ENCODE assay signal across 25 cellular contexts in the genomic region with DNA sequence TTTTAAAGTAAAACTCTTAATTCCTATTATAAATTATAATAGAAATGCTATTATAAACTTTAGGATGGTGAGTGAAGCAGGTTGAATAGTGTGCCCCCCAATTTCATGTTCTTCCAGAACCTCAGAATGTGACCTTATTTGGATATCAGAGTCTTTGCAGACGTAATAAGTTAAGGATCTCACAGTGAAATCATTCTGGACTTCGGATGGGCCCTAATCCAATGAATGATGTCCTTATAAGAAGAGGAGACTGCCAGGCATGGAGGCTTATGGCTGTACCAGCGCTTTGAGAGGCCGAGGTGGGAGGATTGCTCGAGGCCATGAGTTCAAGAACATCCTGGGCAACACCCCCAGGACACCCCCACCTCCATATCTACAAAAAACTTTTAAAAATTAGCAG. TPM values are rescaled to one million over a fixed set of nuclear protein-coding genes. Genes with fewer than 3 reads are reported as not detected.
A peak's percentile ranks its signal among the peaks of the same experiment; 100 is the strongest.
DNase-seq lines count a peak whose midpoint lies in the region; ATAC-seq, FAIRE-seq and TF ChIP-seq lines count a peak whose summit lies in the region.
"Had no signal": no experiment of that assay in that cellular context is flagged by ENCODE, and none has a peak within 500 bp of the region (broad histone marks: within the 10 kb centered on the region; RNA-seq: fewer than 3 reads in every experiment).

No MANE protein-coding gene starts in this region.

- no peak for TF ChIP-seq POLR2A in K562 (conservative IDR thresholded peaks at IDR 0.05)

- FAIRE-seq in K562 (lab: Jason Lieb, UNC) = no peak
- FAIRE-seq: colon had no signal

- no peaks in the 10 kb centered on the region for H3K4me1 Mint-ChIP-seq in CD14-positive monocyte
- no peaks in the 10 kb centered on the region for H3K4me1 Mint-ChIP-seq in stimulated activated memory B cell treated with anti-CD40 and anti-IgM and Interleukin-4, amounts not matched to agents 10 μg/mL and 1 μg/mL and 100 μg/mL, for 72 hours
- H3K4me1 Mint-ChIP-seq: activated CD8-positive, alpha-beta memory T cell treated with anti-CD3 and anti-CD28 coated beads, Interleukin-2, amount 10 ng/mL, durations not matched to agents 7 days and 5 days; naive thymus-derived CD4-positive, alpha-beta T cell had no signal

- intact Hi-C loops in K562 (cut with micrococcal nuclease) (no loop called here), lower lobe of right lung (cut with DNase I) (no loop called here), CD14-positive monocyte (cut with micrococcal nuclease) (no loop called here)

- H2AFZ ChIP-seq in K562 (ENCODE audit: low read depth, low read length) = no peak overlapping the region
- H2AFZ ChIP-seq: GM23248 had no signal

- H3K27me3 ChIP-seq in K562 (ENCODE audit: control insufficient read depth in 2 of 2, insufficient read depth in 2 of 2, low read length in 2 of 2) (peaks cover 0 to 2% of the 10 kb centered on the region in 2 experiments; a peak in 1 of 5 replicates), lower lobe of right lung (ENCODE audit: low read depth) (no peaks in the 10 kb centered on the region), thoracic aorta (replicated peaks; ENCODE audit: insufficient read depth) (no peaks in the 10 kb centered on the region)
- H3K27me3 ChIP-seq: BLaER1, neutrophil had no signal

- no peak for TF ChIP-seq EP300 in K562 (IDR thresholded peaks at IDR 0.05; ENCODE audit: low read length)

- TF ChIP-seq RAD21 in K562 (CRISPR knock-in tag; conservative IDR thresholded peaks at IDR 0.05 in 1 of 2, IDR thresholded peaks at IDR 0.05 in 1 of 2) = no peak

- peaks cover 0 to 8% (median 5%) of the 10 kb centered on the region in 7 donors for H3K9me3 Mint-ChIP-seq in CD14-positive monocyte
- peaks cover 3% of the 10 kb centered on the region for H3K9me3 Mint-ChIP-seq in stimulated activated memory B cell treated with anti-CD40 and anti-IgM and Interleukin-4, amounts not matched to agents 10 μg/mL and 1 μg/mL and 100 μg/mL, for 72 hours
- H3K9me3 Mint-ChIP-seq: activated T-cell treated with anti-CD3 and anti-CD28 coated beads, Interleukin-2, amount 50 U/mL, for 72 hours had no signal

- TF ChIP-seq CTCF in K562 (IDR thresholded peaks at IDR 0.05 in 2 of 3, conservative IDR thresholded peaks at IDR 0.05 in 1 of 3; ENCODE audit: insufficient read depth in 2 of 3, low read depth in 1 of 3, low read length in 3 of 3) (no peak), lower lobe of right lung (IDR thresholded peaks at IDR 0.05) (no peak), thoracic aorta (IDR thresholded peaks at IDR 0.05) (no peak), CD14-positive monocyte (IDR thresholded peaks at IDR 0.05) (no peak)

- H3K4me1 ChIP-seq in K562 (replicated peaks in 1 of 2; ENCODE audit: control insufficient read depth in 2 of 2, insufficient read depth in 2 of 2, low read length in 2 of 2) (peaks cover 4 to 11% of the 10 kb centered on the region in 2 experiments; a peak in 3 of 5 replicates), lower lobe of right lung (no peaks in the 10 kb centered on the region), thoracic aorta (ENCODE audit: control insufficient read depth in 1 of 2, low read depth in 2 of 2) (peaks cover 21 to 66% of the 10 kb centered on the region in 2 donors)
- H3K4me1 ChIP-seq: BLaER1 had no signal

- POLR2A ChIA-PET in K562 (lab: Yijun Ruan, JAX) = interaction anchor here (0.7 to 1.0 kb wide), 2 partner anchors 100 to 326 kb away, joined by 3 to 5 read pairs; no protein-coding TSS in a partner anchor

- no peaks in the 10 kb centered on the region for H3K36me3 Mint-ChIP-seq in CD14-positive monocyte
- no peaks in the 10 kb centered on the region for H3K36me3 Mint-ChIP-seq in stimulated activated memory B cell treated with anti-CD40 and anti-IgM and Interleukin-4, amounts not matched to agents 10 μg/mL and 1 μg/mL and 100 μg/mL, for 72 hours
- H3K36me3 Mint-ChIP-seq: activated CD8-positive, alpha-beta memory T cell treated with anti-CD3 and anti-CD28 coated beads, Interleukin-2, amount 10 ng/mL, durations not matched to agents 7 days and 5 days; naive thymus-derived CD4-positive, alpha-beta T cell had no signal

- no peak overlapping the region for H3K9ac ChIP-seq in K562 (ENCODE audit: insufficient read depth in 1 of 2, low read depth in 2 of 2, low read length in 2 of 2)
- H3K9ac ChIP-seq: BLaER1, GM23248 had no signal

- no peaks in the 10 kb centered on the region for H3K79me2 ChIP-seq in K562 (ENCODE audit: control insufficient read depth, insufficient read depth, low read length)

- no TSS peak for BruUV-seq in K562 (replicated peaks; lab: Mats Ljungman, UMichigan)

- H3K9me1 ChIP-seq in K562 (ENCODE audit: control insufficient read depth, insufficient read depth, low read length) = no peaks in the 10 kb centered on the region

- H3K9me3 ChIP-seq in K562 (replicated peaks; ENCODE audit: control insufficient read depth, insufficient read depth, low read depth, low read length) = no peaks in the 10 kb centered on the region
- no peaks in the 10 kb centered on the region for H3K9me3 ChIP-seq in lower lobe of right lung
- no peaks in the 10 kb centered on the region for H3K9me3 ChIP-seq in thoracic aorta
- H3K9me3 ChIP-seq: BLaER1, neutrophil had no signal

- H3K4me3 Mint-ChIP-seq in CD14-positive monocyte = no peak overlapping the region
- H3K4me3 Mint-ChIP-seq in stimulated activated memory B cell treated with anti-CD40 and anti-IgM and Interleukin-4, amounts not matched to agents 10 μg/mL and 1 μg/mL and 100 μg/mL, for 72 hours = no peak overlapping the region
- H3K4me3 Mint-ChIP-seq: activated CD8-positive, alpha-beta memory T cell treated with anti-CD3 and anti-CD28 coated beads, Interleukin-2, amount 10 ng/mL, durations not matched to agents 7 days and 5 days; activated T-cell treated with anti-CD3 and anti-CD28 coated beads, Interleukin-2, amount 50 U/mL, for 72 hours; naive thymus-derived CD4-positive, alpha-beta T cell had no signal

- no peak overlapping the region for H3K27ac Mint-ChIP-seq in CD14-positive monocyte
- no peak overlapping the region for H3K27ac Mint-ChIP-seq in stimulated activated memory B cell treated with anti-CD40 and anti-IgM and Interleukin-4, amounts not matched to agents 10 μg/mL and 1 μg/mL and 100 μg/mL, for 72 hours
- H3K27ac Mint-ChIP-seq: activated CD8-positive, alpha-beta memory T cell treated with anti-CD3 and anti-CD28 coated beads, Interleukin-2, amount 10 ng/mL, durations not matched to agents 7 days and 5 days; activated T-cell treated with anti-CD3 and anti-CD28 coated beads, Interleukin-2, amount 50 U/mL, for 72 hours; naive thymus-derived CD4-positive, alpha-beta T cell had no signal

- no peaks in the 10 kb centered on the region for H4K20me1 ChIP-seq in K562 (replicated peaks; ENCODE audit: control insufficient read depth, insufficient read depth, low read length)
- H4K20me1 ChIP-seq: BLaER1 had no signal

- in situ Hi-C loops in G401 (cut with HindIII; ENCODE audit: low sequenced_read_pairs) = no loop called here
- in situ Hi-C loops in K562 (cut with MboI) = no loop called here

- H3K4me2 ChIP-seq in K562 (ENCODE audit: insufficient read depth, low read length) = no peak overlapping the region
- H3K4me2 ChIP-seq: BLaER1 had no signal

- no peaks in the 10 kb centered on the region for H3K36me3 ChIP-seq in K562 (ENCODE audit: control insufficient read depth, insufficient read depth, low read length)
- H3K36me3 ChIP-seq in lower lobe of right lung = no peaks in the 10 kb centered on the region
- no peaks in the 10 kb centered on the region for H3K36me3 ChIP-seq in thoracic aorta
- H3K36me3 ChIP-seq: BLaER1, neutrophil had no signal

- H3K4me3 ChIP-seq in K562 = no peak overlapping the region
- no peak overlapping the region for H3K4me3 ChIP-seq in lower lobe of right lung
- H3K4me3 ChIP-seq in thoracic aorta = no peak overlapping the region
- H3K4me3 ChIP-seq: BLaER1, GM23248, skin epidermis had no signal

- 0% methylated on average over 5 of the region's 5 CpGs for WGBS in K562 (ENCODE audit: insufficient coverage, low coverage, missing lambda C conversion rate)

- CTCF ChIA-PET in K562 (lab: Yijun Ruan, JAX; ENCODE audit: low intra/inter-chr PET ratio) = interaction anchor here (0.6 kb wide), 1 partner anchor 27 kb away, joined by 3 read pairs; no protein-coding TSS in a partner anchor

- no peak overlapping the region for H3K27ac ChIP-seq in K562 (ENCODE audit: extremely low read depth, low read depth, low read length)
- H3K27ac ChIP-seq in lower lobe of right lung = peak overlapping the region; percentile 63
- peak overlapping the region; percentile 92 to 99 for H3K27ac ChIP-seq in thoracic aorta
- H3K27ac ChIP-seq: BLaER1, GM23248, neutrophil, skin epidermis had no signal

- peak; percentile 28 for DNase-seq in G401 (ENCODE audit: low spot score)
- no peak for DNase-seq in K562 (ENCODE audit: extremely low read depth in 1 of 4, low spot score in 3 of 4)
- DNase-seq in lower lobe of right lung = no peak
- DNase-seq in thoracic aorta (ENCODE audit: low spot score) = no peak
- DNase-seq in CD14-positive monocyte (ENCODE audit: low spot score) = no peak
- DNase-seq in activated CD8-positive, alpha-beta memory T cell treated with anti-CD3 and anti-CD28 coated beads, Interleukin-2, amount 50 U/mL, for 48 hours = no peak
- DNase-seq: activated CD4-positive, alpha-beta T cell treated with anti-CD3 and anti-CD28 coated beads, Interleukin-2, amount 50 U/mL, for 4 hours; activated CD8-positive, alpha-beta memory T cell treated with anti-CD3 and anti-CD28 coated beads, Interleukin-2, amount 10 ng/mL, durations not matched to agents 7 days and 5 days; activated naive CD4-positive, alpha-beta T cell; activated T-cell treated with anti-CD3 and anti-CD28 coated beads, Interleukin-2, amount 50 U/mL, for 72 hours; effector CD4-positive, alpha-beta T cell; GM23248; naive thymus-derived CD4-positive, alpha-beta T cell; stimulated activated naive CD4-positive, alpha-beta T cell had no signal

- ATAC-seq in K562 = no peak
- ATAC-seq in lower lobe of right lung = no peak
- no peak for ATAC-seq in thoracic aorta (ENCODE audit: insufficient number of reproducible peaks, low FRiP score, low read depth)
- ATAC-seq in stimulated activated memory B cell treated with anti-CD40 and anti-IgM and Interleukin-4, amounts not matched to agents 10 μg/mL and 1 μg/mL and 100 μg/mL, for 72 hours = no peak
- ATAC-seq: activated CD4-positive, CD25-positive, alpha-beta regulatory T cell treated with anti-CD3 and anti-CD28 coated beads, Interleukin-2, amount 50 U/mL, for 24 hours; activated CD8-positive, alpha-beta memory T cell treated with anti-CD3 and anti-CD28 coated beads, Interleukin-2, amount 10 ng/mL, durations not matched to agents 7 days and 5 days; activated T-cell treated with anti-CD3 and anti-CD28 coated beads, Interleukin-2, amount 50 U/mL, for 72 hours; naive thymus-derived CD4-positive, alpha-beta T cell had no signal

- peaks cover 3 to 6% (median 4%) of the 10 kb centered on the region in 3 donors for H3K27me3 Mint-ChIP-seq in CD14-positive monocyte (ENCODE audit: low read depth in 3 of 3)
- peaks cover 9% of the 10 kb centered on the region for H3K27me3 Mint-ChIP-seq in stimulated activated memory B cell treated with anti-CD40 and anti-IgM and Interleukin-4, amounts not matched to agents 10 μg/mL and 1 μg/mL and 100 μg/mL, for 72 hours

RNA-seq across cellular contexts. Expression of gene MT1HL1, which starts 9.4 kb away (rescaled TPM):
- not detected in 2 replicates for total RNA-seq in G401 (2014; rRNA removed; shearing (Covaris generic))
- not detected in 2 replicates for total RNA-seq in K562 (2011; cell fraction: chromatin; rRNA removed; ENCODE audit: low replicate concordance)
- total RNA-seq in K562 (2011; cell fraction: nucleolus; rRNA removed) = not detected in 2 replicates
- total RNA-seq in K562 (2011; cell fraction: nucleoplasm; rRNA removed) = not detected in 2 replicates
- not detected in 2 replicates for total RNA-seq in K562 (2014; rRNA removed)
- not detected in 2 replicates for total RNA-seq in K562 (2014; rRNA removed; fragmentation: Illumina TruSeq; extraction: Trizol)
- not detected in 2 replicates for total RNA-seq in K562 (2015; rRNA removed; fragmentation: Illumina TruSeq; extraction: Trizol)
- total RNA-seq in K562 (2021) = not detected in 2 replicates
- polyA plus RNA-seq in K562 (2011; rRNA removed) = not detected in 2 replicates
- polyA plus RNA-seq in K562 (2011; cell fraction: cytosol; rRNA removed) = not detected in 2 replicates
- not detected in 2 replicates for polyA plus RNA-seq in K562 (2011; cell fraction: nucleus; rRNA removed)
- not detected in 2 replicates for polyA plus RNA-seq in K562 (2012)
- polyA plus RNA-seq in K562 (2014; fragmentation: Illumina TruSeq; extraction: Trizol) = not detected in 2 replicates
- not detected for polyA plus RNA-seq in K562 (2014; fragmentation: Nextera tagmentation; extraction: Ambion mirVana)
- not detected in 2 replicates for polyA plus RNA-seq in K562 (2014; rRNA removed)
- polyA minus RNA-seq in K562 (2011; rRNA and poly(A)+ RNA removed) = not detected in 2 replicates
- polyA minus RNA-seq in K562 (2011; cell fraction: cytosol; rRNA and poly(A)+ RNA removed) = not detected in 2 replicates
- polyA minus RNA-seq in K562 (2011; cell fraction: nucleus; rRNA and poly(A)+ RNA removed) = not detected in 2 replicates
- not detected for total RNA-seq in lower lobe of right lung
- not detected for total RNA-seq in thoracic aorta
- not detected for polyA plus RNA-seq in CD14-positive monocyte
- total RNA-seq: activated CD8-positive, alpha-beta memory T cell treated with anti-CD3 and anti-CD28 coated beads, Interleukin-2, amount 10 ng/mL, durations not matched to agents 7 days and 5 days; activated T-cell treated with anti-CD3 and anti-CD28 coated beads, Interleukin-2, amount 50 U/mL, for 72 hours; glomerular endothelial cell; GM23248; naive thymus-derived CD4-positive, alpha-beta T cell; pulmonary artery endothelial cell; T-helper 2 cell treated with Interferon-gamma antibody and Interleukin-4, amounts not matched to agents 100 ng/mL and 5 ng/mL, for 36 hours; temporal lobe had no signal
- polyA plus RNA-seq: adipose tissue; GM23248; naive thymus-derived CD4-positive, alpha-beta T cell had no signal

RNA-seq across cellular contexts. Expression of gene RYR2, which starts 28.4 kb away (rescaled TPM):
- total RNA-seq in G401 (2014; rRNA removed; shearing (Covaris generic)) = not detected in 2 replicates
- total RNA-seq in K562 (2011; cell fraction: chromatin; rRNA removed; ENCODE audit: low replicate concordance) = 0.14 and 0.69 TPM in 2 replicates
- 0.17 and 0.26 TPM in 2 replicates for total RNA-seq in K562 (2011; cell fraction: nucleolus; rRNA removed)
- 0.31 and 0.37 TPM in 2 replicates for total RNA-seq in K562 (2011; cell fraction: nucleoplasm; rRNA removed)
- total RNA-seq in K562 (2014; rRNA removed) (0.14 and 0.24 TPM in 2 replicates), K562 (2014; rRNA removed; fragmentation: Illumina TruSeq; extraction: Trizol) (0.26 and 0.33 TPM in 2 replicates), K562 (2015; rRNA removed; fragmentation: Illumina TruSeq; extraction: Trizol) (0.23 and 0.33 TPM in 2 replicates), K562 (2021) (0.13 and 0.18 TPM in 2 replicates), lower lobe of right lung (4.8 TPM), thoracic aorta (10 to 100 TPM; 59.0 to 75.9 TPM)
- polyA plus RNA-seq in K562 (2011; rRNA removed) (under 0.01 and 0.07 TPM in 2 replicates), K562 (2014; fragmentation: Illumina TruSeq; extraction: Trizol) (0.13 and 0.17 TPM in 2 replicates), K562 (2014; fragmentation: Nextera tagmentation; extraction: Ambion mirVana) (under 1 TPM; 0.03 to 0.10 TPM), K562 (2014; rRNA removed) (0.42 and 0.47 TPM in 2 replicates), CD14-positive monocyte (not detected)
- under 0.01 TPM in 2 replicates for polyA plus RNA-seq in K562 (2011; cell fraction: cytosol; rRNA removed)
- polyA plus RNA-seq in K562 (2011; cell fraction: nucleus; rRNA removed) = 0.06 TPM in 1 of 2 replicates, not detected in the other
- 0.12 and 0.35 TPM in 2 replicates for polyA plus RNA-seq in K562 (2012)
- 0.03 and 0.21 TPM in 2 replicates for polyA minus RNA-seq in K562 (2011; rRNA and poly(A)+ RNA removed)
- polyA minus RNA-seq in K562 (2011; cell fraction: cytosol; rRNA and poly(A)+ RNA removed) = not detected in 2 replicates
- polyA minus RNA-seq in K562 (2011; cell fraction: nucleus; rRNA and poly(A)+ RNA removed) = under 0.01 and 0.13 TPM in 2 replicates
- total RNA-seq: glomerular endothelial cell, GM23248, pulmonary artery endothelial cell had no signal
- polyA plus RNA-seq: GM23248; naive thymus-derived CD4-positive, alpha-beta T cell had no signal

Comparison
In these comparisons a context has a peak if more than half of its experiments do, and no peak if none do; other contexts are left out.
1. RNA of gene RYR2, which starts 28.4 kb away (total RNA-seq): 59.0 to 75.9 TPM in thoracic aorta; 4.8 TPM in lower lobe of right lung (single experiment), 0.13 to 0.69 TPM in K562 and not detected in G401; every median in the first group is over 10 times any median in the second.